8 cellular contexts compared by ENCODE assay signal in the genomic region with DNA sequence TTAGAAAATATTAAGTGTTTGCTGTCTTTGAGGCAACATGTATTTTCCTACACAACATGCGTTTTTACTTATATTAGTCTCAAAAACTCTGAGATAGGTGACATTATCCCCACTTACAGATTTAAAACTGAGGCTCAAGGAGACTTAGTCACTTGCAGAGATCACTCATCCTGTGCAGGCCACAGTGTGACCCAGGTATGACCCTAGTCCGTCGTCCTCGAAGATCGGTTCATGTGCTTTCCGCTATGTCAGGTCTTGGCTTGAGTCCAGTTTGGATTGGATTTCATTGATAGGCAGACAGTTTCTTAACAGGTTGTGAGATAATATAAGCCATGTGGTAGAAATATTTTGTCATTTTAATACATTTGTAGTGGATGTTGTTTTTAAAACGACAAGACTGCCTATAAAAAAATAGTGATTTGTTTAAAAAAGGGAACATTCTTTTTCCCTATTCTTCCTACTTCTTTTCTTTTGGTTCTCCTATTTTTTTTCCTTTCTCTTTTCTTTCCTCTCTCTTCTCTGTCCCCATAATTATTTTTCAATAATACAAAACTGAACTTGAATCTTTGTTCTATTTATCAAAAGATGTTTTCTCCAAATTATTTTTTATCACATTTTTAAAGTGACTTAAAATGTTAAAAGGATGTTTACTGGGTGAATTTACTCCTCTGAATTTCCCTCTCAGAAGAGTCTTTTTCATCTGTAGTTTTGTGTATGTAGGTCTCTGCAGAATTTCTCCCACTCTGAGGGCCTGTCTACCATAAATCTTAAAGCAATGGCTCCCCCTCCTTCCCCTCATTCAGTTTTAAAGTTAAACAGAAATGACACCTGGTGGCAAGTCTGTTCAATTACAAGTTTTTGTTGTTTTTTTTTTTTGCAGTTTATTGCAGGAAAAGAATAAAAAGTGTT.
DNase-seq lines count a peak whose midpoint lies in the region; ATAC-seq and TF ChIP-seq lines count a peak whose summit lies in the region.

No MANE protein-coding gene starts in this region.

- H3K27ac ChIP-seq in mammary epithelial cell (ENCODE audit: insufficient read depth, low read depth, low read length) (no peak overlapping the region), uterus (no peak overlapping the region)

- no peaks in the 10 kb centered on the region for H3K27me3 ChIP-seq in HAP-1 (ENCODE audit: low read depth)
- no peaks in the 10 kb centered on the region for H3K27me3 ChIP-seq in mammary epithelial cell (ENCODE audit: insufficient read depth, low read length)
- H3K27me3 ChIP-seq in uterus = no peaks in the 10 kb centered on the region

- in situ Hi-C loops in HAP-1 (cut with MboI; ENCODE audit: low sequenced_read_pairs) = loop anchor here (5.0 kb wide), 1 partner anchor 535 kb away; no protein-coding TSS in a partner anchor
- in situ Hi-C loops in mammary epithelial cell (cut with MboI; ENCODE audit: low sequenced_read_pairs in 2 of 2) = loop anchor here in 1 of 2 donors (10.0 kb wide), 1 partner anchor 533 kb away; no protein-coding TSS in a partner anchor

- no peak overlapping the region for H3K9ac ChIP-seq in mammary epithelial cell (ENCODE audit: insufficient read depth, low read length)

- H3K79me2 ChIP-seq in mammary epithelial cell (ENCODE audit: insufficient read depth, low read length) = no peaks in the 10 kb centered on the region

- ATAC-seq in left colon = peak; percentile 53

- DNase-seq in COR-L47 (lab: John Stamatoyannopoulos, UW) (peak; percentile 42), HAP-1 (ENCODE audit: low spot score in 2 of 2) (peak; percentile 18 to 77), NCI-H748 treated with DMSO at 0.1 percent for 48 hours (lab: John Stamatoyannopoulos, UW) (peak; percentile 27), mammary epithelial cell (peak; percentile 11), left colon (no peak), uterus (no peak), islet precursor cell (no peak), posterior cingulate gyrus (no peak)

- intact Hi-C loops in mammary epithelial cell (cut with micrococcal nuclease) = loop anchor here (1.0 to 5.0 kb wide), 8 partner anchors 189 to 960 kb away; a partner anchor contains a TSS
- intact Hi-C loops in left colon (cut with DNase I, micrococcal nuclease) = loop anchor here in 1 of 2 donors (5.0 kb wide), 1 partner anchor 535 kb away; no protein-coding TSS in a partner anchor
- intact Hi-C loops in uterus (cut with DNase I; ENCODE audit: low total_unique reads) = loop anchor here (10.0 kb wide), 1 partner anchor 533 kb away; no protein-coding TSS in a partner anchor
- intact Hi-C loops in posterior cingulate gyrus (cut with DNase I) = loop anchor here (2.0 to 10.0 kb wide), 2 partner anchors 283 to 537 kb away; a partner anchor contains a TSS

- H3K4me3 ChIP-seq in HAP-1 (no peak overlapping the region), mammary epithelial cell (replicated peaks in 1 of 3; ENCODE audit: insufficient read depth in 1 of 3, low read depth in 2 of 3, low read length in 3 of 3) (no peak overlapping the region), uterus (no peak overlapping the region)

- no peak for TF ChIP-seq POLR2A in uterus (IDR thresholded peaks at IDR 0.05)

- no peaks in the 10 kb centered on the region for H4K20me1 ChIP-seq in mammary epithelial cell (ENCODE audit: insufficient read depth, low read length)

- H2AFZ ChIP-seq in mammary epithelial cell (ENCODE audit: low read depth, low read length) = no peak overlapping the region

- TF ChIP-seq CTCF in mammary epithelial cell (conservative IDR thresholded peaks at IDR 0.05 in 1 of 2, IDR thresholded peaks at IDR 0.05 in 1 of 2; ENCODE audit: extremely low read depth in 1 of 2, insufficient read depth in 1 of 2, low read depth in 1 of 2, low read length in 2 of 2) = peak; percentile 31 to 55
- TF ChIP-seq CTCF in uterus (IDR thresholded peaks at IDR 0.05) = peak; percentile 50 to 66 (median 58)

- dilution Hi-C loops in mammary epithelial cell (cut with HindIII; ENCODE audit: low sequenced_read_pairs) = no loop called here

- H3K4me1 ChIP-seq in HAP-1 (no peaks in the 10 kb centered on the region), mammary epithelial cell (ENCODE audit: insufficient read depth, low read length) (no peaks in the 10 kb centered on the region), uterus (no peaks in the 10 kb centered on the region)

- H3K9me3 ChIP-seq in HAP-1 = no peaks in the 10 kb centered on the region
- H3K9me3 ChIP-seq in mammary epithelial cell (replicated peaks; ENCODE audit: insufficient read depth, low read length) = no peaks in the 10 kb centered on the region
- no peaks in the 10 kb centered on the region for H3K9me3 ChIP-seq in uterus

- no TSS peak for BruUV-seq in mammary epithelial cell (replicated peaks; lab: Mats Ljungman, UMichigan)

- CTCF ChIA-PET in mammary epithelial cell (lab: Charles Lee; ENCODE audit: low non-redundant PET) = interaction anchor here (0.7 kb wide), 1 partner anchor 286 kb away, joined by 7 read pairs; no protein-coding TSS in a partner anchor

- H3K36me3 ChIP-seq in HAP-1 (replicated peaks) (no peaks in the 10 kb centered on the region), mammary epithelial cell (ENCODE audit: insufficient read depth, low read length) (no peaks in the 10 kb centered on the region), uterus (no peaks in the 10 kb centered on the region)

- H3K4me2 ChIP-seq in mammary epithelial cell (ENCODE audit: insufficient read depth, low read depth, low read length) = no peak overlapping the region

- WGBS in mammary epithelial cell (ENCODE audit: low coverage, missing lambda C conversion rate) = 77% methylated on average over 7 of the region's 7 CpGs

Comparison
In these comparisons a context has a peak if more than half of its experiments do, and no peak if none do; other contexts are left out.
1. DNase-seq: peak in COR-L47 (single experiment), HAP-1 (2 of 2), NCI-H748 treated with DMSO at 0.1 percent for 48 hours (single experiment) and mammary epithelial cell (single experiment); none in left colon (0 of 2), uterus (0 of 2), islet precursor cell (single experiment) and posterior cingulate gyrus (0 of 10).